ENCODE assay signal across 8 cellular contexts in the genomic region with DNA sequence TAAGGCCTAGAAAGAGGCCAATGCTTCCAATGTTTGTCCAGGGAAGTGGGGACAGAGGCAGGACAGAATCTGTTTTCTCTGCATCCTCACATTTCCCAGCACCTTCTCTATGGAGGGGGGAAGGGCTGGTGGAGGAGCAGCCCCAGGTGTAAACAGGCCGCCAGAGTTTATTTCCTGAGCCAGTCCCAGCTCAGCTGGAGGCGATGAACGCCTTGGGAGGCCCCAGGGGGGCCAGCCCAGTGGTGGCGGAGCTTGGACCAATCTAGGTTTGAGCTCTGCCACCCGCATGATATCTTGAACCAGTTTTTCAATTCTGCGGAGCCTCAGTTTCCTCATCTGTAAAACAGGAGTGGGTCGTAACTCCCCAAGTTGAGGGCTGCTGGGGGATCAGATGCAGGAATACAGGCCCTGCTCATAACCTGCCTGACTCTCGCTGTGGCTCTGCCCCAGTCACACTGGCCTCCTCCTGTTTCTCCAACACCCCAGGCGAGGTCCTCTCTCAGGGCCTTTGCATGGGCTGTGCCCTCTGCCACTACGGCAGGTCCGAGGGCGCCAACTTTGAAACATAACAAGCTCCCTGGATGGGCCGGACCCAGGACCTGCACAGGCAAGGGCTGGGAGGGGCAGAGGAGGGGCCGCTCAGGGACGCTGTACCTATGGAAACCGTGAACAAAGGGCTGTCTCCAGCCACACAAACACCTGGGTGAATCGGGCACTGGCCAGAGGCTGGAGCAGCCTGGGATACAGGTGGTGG. TPM values are rescaled to one million over a fixed set of nuclear protein-coding genes. Genes with fewer than 3 reads are reported as not detected.
A peak's percentile ranks its signal among the peaks of the same experiment; 100 is the strongest.
DNase-seq lines count a peak whose midpoint lies in the region; ATAC-seq, FAIRE-seq and TF ChIP-seq lines count a peak whose summit lies in the region.

No MANE protein-coding gene starts in this region.

- peak overlapping the region; percentile 54 to 82 for H3K9ac ChIP-seq in kidney (ENCODE audit: low read length in 2 of 2)

- TF ChIP-seq CTCF in kidney (IDR thresholded peaks at IDR 0.05; ENCODE audit: borderline replicate concordance, extremely low read depth, insufficient read depth): no peak
- TF ChIP-seq CTCF in stomach (IDR thresholded peaks at IDR 0.05): no peak

- POLR2A ChIA-PET in activated CD4-positive, alpha-beta memory T cell treated with anti-CD3 and anti-CD28 coated beads for 36 hours (lab: Charles Lee): no interaction called here

- H3K27ac ChIP-seq in kidney (ENCODE audit: low read depth in 2 of 2, low read length in 2 of 2): peak overlapping the region; percentile 3 to 9
- peak overlapping the region in 4 of 5 donors; percentile 66 to 92 (median 78) for H3K27ac ChIP-seq in stomach

- FAIRE-seq in kidney (lab: Jason Lieb, UNC): no peak

- no peak for DNase-seq in T-helper 1 cell
- DNase-seq in activated CD4-positive, alpha-beta memory T cell treated with anti-CD3 and anti-CD28 coated beads for 36 hours: no peak
- peak; percentile 71 for DNase-seq in kidney
- no peak for DNase-seq in stomach
- no peak for DNase-seq in NCI-H187 treated with DMSO at 0.1 percent for 48 hours (lab: John Stamatoyannopoulos, UW)

- no peaks in the 10 kb centered on the region for H3K9me3 Mint-ChIP-seq in T-helper 1 cell treated with Interleukin-12 subunit alpha and Interleukin-12 subunit beta and Interleukin-4 antibody, amounts not matched to agents 30 μg/mL and 1 μg/mL, for 36 hours
- no peaks in the 10 kb centered on the region for H3K9me3 Mint-ChIP-seq in activated CD4-positive, alpha-beta memory T cell treated with anti-CD3 and anti-CD28 coated beads for 36 hours

- H3K4me1 ChIP-seq in kidney (ENCODE audit: control insufficient read depth in 1 of 2, insufficient read depth in 1 of 2, low read depth in 1 of 2, low read length in 2 of 2) (peaks cover 4 to 22% of the 10 kb centered on the region in 2 donors), stomach (peaks cover 28 to 63% (median 42%) of the 10 kb centered on the region in 4 donors)

- peaks cover 21% of the 10 kb centered on the region for H3K4me1 Mint-ChIP-seq in T-helper 1 cell treated with Interleukin-12 subunit alpha and Interleukin-12 subunit beta and Interleukin-4 antibody, amounts not matched to agents 30 μg/mL and 1 μg/mL, for 36 hours (ENCODE audit: low read depth)
- H3K4me1 Mint-ChIP-seq in activated CD4-positive, alpha-beta memory T cell treated with anti-CD3 and anti-CD28 coated beads for 36 hours (ENCODE audit: low read depth): peaks cover 25% of the 10 kb centered on the region

- CTCF ChIA-PET in activated CD4-positive, alpha-beta memory T cell treated with anti-CD3 and anti-CD28 coated beads for 36 hours (lab: Charles Lee): no interaction called here

- no peaks in the 10 kb centered on the region for H3K27me3 Mint-ChIP-seq in T-helper 1 cell treated with Interleukin-12 subunit alpha and Interleukin-12 subunit beta and Interleukin-4 antibody, amounts not matched to agents 30 μg/mL and 1 μg/mL, for 36 hours (ENCODE audit: low read depth)
- no peaks in the 10 kb centered on the region for H3K27me3 Mint-ChIP-seq in activated CD4-positive, alpha-beta memory T cell treated with anti-CD3 and anti-CD28 coated beads for 36 hours

- H3K27ac Mint-ChIP-seq in T-helper 1 cell treated with Interleukin-12 subunit alpha and Interleukin-12 subunit beta and Interleukin-4 antibody, amounts not matched to agents 30 μg/mL and 1 μg/mL, for 36 hours: peak overlapping the region; percentile 41
- H3K27ac Mint-ChIP-seq in activated CD4-positive, alpha-beta memory T cell treated with anti-CD3 and anti-CD28 coated beads for 36 hours: peak overlapping the region; percentile 65

- H3K9me3 ChIP-seq in kidney (ENCODE audit: control insufficient read depth in 1 of 2, low read length in 2 of 2): no peaks in the 10 kb centered on the region
- no peaks in the 10 kb centered on the region for H3K9me3 ChIP-seq in stomach

- no peak for TF ChIP-seq EP300 in stomach (IDR thresholded peaks at IDR 0.05)

- intact Hi-C loops in activated CD4-positive, alpha-beta memory T cell treated with anti-CD3 and anti-CD28 coated beads for 36 hours (cut with micrococcal nuclease): no loop called here
- intact Hi-C loops in kidney (cut with DNase I) (no loop called here), stomach (cut with DNase I; ENCODE audit: low total_unique reads) (no loop called here)

- H3K4me3 Mint-ChIP-seq in T-helper 1 cell treated with Interleukin-12 subunit alpha and Interleukin-12 subunit beta and Interleukin-4 antibody, amounts not matched to agents 30 μg/mL and 1 μg/mL, for 36 hours: peak overlapping the region; percentile 99
- peak overlapping the region; percentile 94 for H3K4me3 Mint-ChIP-seq in activated CD4-positive, alpha-beta memory T cell treated with anti-CD3 and anti-CD28 coated beads for 36 hours

- peak overlapping the region; percentile 79 to 87 for H3K4me3 ChIP-seq in kidney (ENCODE audit: low read length in 2 of 2)
- peak overlapping the region; percentile 72 to 81 (median 76) for H3K4me3 ChIP-seq in stomach

- H3K36me3 ChIP-seq in kidney (ENCODE audit: control insufficient read depth in 1 of 2, insufficient read depth in 2 of 2, low read length in 2 of 2) (no peaks in the 10 kb centered on the region), stomach (no peaks in the 10 kb centered on the region)

- H3K27me3 ChIP-seq in stomach: peaks cover 0 to 7% (median 4%) of the 10 kb centered on the region in 3 donors

- H3K36me3 Mint-ChIP-seq in T-helper 1 cell treated with Interleukin-12 subunit alpha and Interleukin-12 subunit beta and Interleukin-4 antibody, amounts not matched to agents 30 μg/mL and 1 μg/mL, for 36 hours (ENCODE audit: low read depth): no peaks in the 10 kb centered on the region
- H3K36me3 Mint-ChIP-seq in activated CD4-positive, alpha-beta memory T cell treated with anti-CD3 and anti-CD28 coated beads for 36 hours: peaks cover 2% of the 10 kb centered on the region

- ATAC-seq in HG03095 (IDR thresholded peaks at IDR 0.05; ENCODE audit: unreplicated experiment) (no peak), HG02938 (IDR thresholded peaks at IDR 0.05; ENCODE audit: unreplicated experiment) (no peak)

- WGBS in stomach, 5 donors: 50 to 56% (median 52%) methylated on average over 15 to 17 of the region's 17 CpGs

- TF ChIP-seq POLR2A in stomach (IDR thresholded peaks at IDR 0.05): no peak

RNA-seq across cellular contexts. Expression of gene TNFAIP8L1, which starts 1.1 kb away (rescaled TPM):
- total RNA-seq in activated CD4-positive, alpha-beta memory T cell treated with anti-CD3 and anti-CD28 coated beads for 36 hours: 10 to 100 TPM; 17.2 to 17.4 TPM
- total RNA-seq in kidney (11.5 TPM), stomach (10 to 100 TPM in 2 of 5 donors, 1 to 10 TPM in 3; 7.0 to 43.4 (median 9.5) TPM)
- polyA plus RNA-seq in kidney (ENCODE audit: insufficient read depth, low read depth, low replicate concordance) (16.0 TPM), stomach (1 to 10 TPM; 5.3 to 5.5 (median 5.4) TPM)

RNA-seq across cellular contexts. Expression of gene MYDGF, which starts 29.7 kb away (rescaled TPM):
- 10 to 100 TPM; 72.9 to 74.7 TPM for total RNA-seq in activated CD4-positive, alpha-beta memory T cell treated with anti-CD3 and anti-CD28 coated beads for 36 hours
- 75.8 TPM for total RNA-seq in kidney
- polyA plus RNA-seq in kidney (ENCODE audit: insufficient read depth, low read depth, low replicate concordance): 85.5 TPM
- 10 to 100 TPM; 41.4 to 77.5 (median 71.3) TPM for total RNA-seq in stomach
- polyA plus RNA-seq in stomach: 10 to 100 TPM; 66.4 to 86.6 (median 75.3) TPM
